In genomic region chr14:39113685-39114072, GRCh38 we compare ENCODE assay signal across 8 cellular contexts. TPM values are rescaled to one million over a fixed set of nuclear protein-coding genes. Genes with fewer than 3 reads are reported as not detected.
A peak's percentile ranks its signal among the peaks of the same experiment; 100 is the strongest.
DNase-seq lines count a peak whose midpoint lies in the region; ATAC-seq, FAIRE-seq and TF ChIP-seq lines count a peak whose summit lies in the region.

No MANE protein-coding gene starts in this region.

- TF ChIP-seq POLR2A in K562 (conservative IDR thresholded peaks at IDR 0.05) (no peak), uterus (IDR thresholded peaks at IDR 0.05) (no peak)

- H3K9me1 ChIP-seq in K562 (ENCODE audit: control insufficient read depth, insufficient read depth, low read length), result no peaks in the 10 kb centered on the region

- peak overlapping the region; percentile 97 for H3K4me3 Mint-ChIP-seq in memory B cell

- H2AFZ ChIP-seq in K562 (ENCODE audit: low read depth, low read length), result peak overlapping the region; percentile 96

- POLR2A ChIA-PET in K562 (lab: Yijun Ruan, JAX), result interaction anchor here (0.7 to 1.3 kb wide), 5 partner anchors 39 to 153 kb away, joined by 3 to 4 read pairs (median 3); no protein-coding TSS in a partner anchor

- peak overlapping the region; percentile 93 for H3K27ac Mint-ChIP-seq in memory B cell

- peak overlapping the region in 1 of 2 experiments; percentile 81; a peak in 2 of 4 replicates for H3K9ac ChIP-seq in K562 (ENCODE audit: insufficient read depth in 1 of 2, low read depth in 2 of 2, low read length in 2 of 2)

- H3K4me1 Mint-ChIP-seq in memory B cell, result peaks cover 11% of the 10 kb centered on the region

- H3K9me3 ChIP-seq in cardiac muscle cell (ENCODE audit: low read depth) (no peaks in the 10 kb centered on the region), K562 (replicated peaks; ENCODE audit: control insufficient read depth, insufficient read depth, low read depth, low read length) (no peaks in the 10 kb centered on the region), uterus (no peaks in the 10 kb centered on the region)

- H3K27me3 Mint-ChIP-seq in memory B cell, result no peaks in the 10 kb centered on the region

- H3K27me3 ChIP-seq in cardiac muscle cell (no peaks in the 10 kb centered on the region), K562 (ENCODE audit: control insufficient read depth in 2 of 2, insufficient read depth in 2 of 2, low read length in 2 of 2) (no peaks in the 10 kb centered on the region), uterus (no peaks in the 10 kb centered on the region)

- H3K36me3 ChIP-seq in cardiac muscle cell (peaks cover 6% of the 10 kb centered on the region), K562 (ENCODE audit: control insufficient read depth, insufficient read depth, low read length) (peaks cover 19% of the 10 kb centered on the region; the same call in 1 of the 3 replicates), uterus (no peaks in the 10 kb centered on the region)

- DNase-seq in cardiac muscle cell (ENCODE audit: low read depth in 1 of 2, low spot score in 1 of 2) (no peak), Right ventricle myocardium inferior (ENCODE audit: missing footprints) (no peak), K562 (ENCODE audit: extremely low read depth in 1 of 4, low spot score in 3 of 4) (no peak), memory B cell (ENCODE audit: low spot score in 2 of 2) (no peak), uterus (no peak), NCI-H82 (lab: John Stamatoyannopoulos, UW) (no peak), NCI-H524 (lab: John Stamatoyannopoulos, UW) (no peak), NCI-H2081 treated with DMSO at 0.1 percent for 48 hours (lab: John Stamatoyannopoulos, UW) (no peak)

- H3K36me3 Mint-ChIP-seq in memory B cell, result no peaks in the 10 kb centered on the region

- BruUV-seq in K562 (replicated peaks; lab: Mats Ljungman, UMichigan), result TSS peak; percentile 96

- no peaks in the 10 kb centered on the region for H3K9me3 Mint-ChIP-seq in memory B cell

- peaks cover 16% of the 10 kb centered on the region for H3K79me2 ChIP-seq in K562 (ENCODE audit: control insufficient read depth, insufficient read depth, low read length)

- intact Hi-C loops in Right ventricle myocardium inferior (cut with DNase I) (loop anchor here (5.0 kb wide), 3 partner anchors 59 to 254 kb away; partner anchors contain the start of gene TRAPPC6B), K562 (cut with micrococcal nuclease) (loop anchor here (2.0 kb wide), 1 partner anchor 61 kb away; the partner anchor contains the start of gene PNN), uterus (cut with DNase I; ENCODE audit: low total_unique reads) (no loop called here)

- H3K4me3 ChIP-seq in cardiac muscle cell (peak overlapping the region; percentile 75), K562 (peak overlapping the region; percentile 66), uterus (peak overlapping the region; percentile 59 to 76)

- peaks cover 7% of the 10 kb centered on the region for H3K4me1 ChIP-seq in cardiac muscle cell (ENCODE audit: low read depth)
- H3K4me1 ChIP-seq in K562 (replicated peaks in 1 of 2; ENCODE audit: control insufficient read depth in 2 of 2, insufficient read depth in 2 of 2, low read length in 2 of 2), result peaks cover 0 to 4% of the 10 kb centered on the region in 2 experiments; a peak in 2 of 5 replicates
- H3K4me1 ChIP-seq in uterus, result peaks cover 0 to 4% of the 10 kb centered on the region in 2 donors

- no peak for TF ChIP-seq EP300 in K562 (IDR thresholded peaks at IDR 0.05; ENCODE audit: low read length)

- H3K27ac ChIP-seq in cardiac muscle cell, result peak overlapping the region; percentile 55
- H3K27ac ChIP-seq in K562 (ENCODE audit: extremely low read depth, low read depth, low read length), result peak overlapping the region; percentile 76
- H3K27ac ChIP-seq in uterus, result peak overlapping the region; percentile 82 to 90

- CTCF ChIA-PET in K562 (lab: Yijun Ruan, JAX; ENCODE audit: low intra/inter-chr PET ratio), result no interaction called here

- H3K4me2 ChIP-seq in K562 (ENCODE audit: insufficient read depth, low read length), result peak overlapping the region; percentile 77

- TF ChIP-seq CTCF in cardiac muscle cell (IDR thresholded peaks at IDR 0.05; ENCODE audit: low read depth, low read length), result no peak
- no peak for TF ChIP-seq CTCF in K562 (IDR thresholded peaks at IDR 0.05 in 2 of 3, conservative IDR thresholded peaks at IDR 0.05 in 1 of 3; ENCODE audit: insufficient read depth in 2 of 3, low read depth in 1 of 3, low read length in 3 of 3)
- TF ChIP-seq CTCF in uterus (IDR thresholded peaks at IDR 0.05), result no peak

- ATAC-seq in Right ventricle myocardium inferior, result no peak
- no peak for ATAC-seq in K562
- no peak for ATAC-seq in memory B cell (ENCODE audit: low read depth)

- 28% methylated on average over 3 of the region's 3 CpGs for WGBS in K562 (ENCODE audit: insufficient coverage, low coverage, missing lambda C conversion rate)

- in situ Hi-C loops in K562 (cut with MboI), result loop anchor here (10.0 kb wide), 1 partner anchor 251 kb away; no protein-coding TSS in a partner anchor

- no peak for FAIRE-seq in K562 (lab: Jason Lieb, UNC)

- no peak for TF ChIP-seq RAD21 in K562 (CRISPR knock-in tag; conservative IDR thresholded peaks at IDR 0.05 in 1 of 2, IDR thresholded peaks at IDR 0.05 in 1 of 2)

- H4K20me1 ChIP-seq in K562 (replicated peaks; ENCODE audit: control insufficient read depth, insufficient read depth, low read length), result no peaks in the 10 kb centered on the region

RNA-seq across cellular contexts. Expression of gene GEMIN2, which starts 0.4 kb away (rescaled TPM):
- total RNA-seq in cardiac muscle cell (26.0 and 34.4 TPM in 2 replicates), Right ventricle myocardium inferior (7.0 TPM), K562 (2014; rRNA removed) (43.0 and 64.0 TPM in 2 replicates), K562 (2014; rRNA removed; fragmentation: Illumina TruSeq; extraction: Trizol) (31.3 and 35.3 TPM in 2 replicates), K562 (2015; rRNA removed; fragmentation: Illumina TruSeq; extraction: Trizol) (32.0 and 33.1 TPM in 2 replicates), K562 (2021) (23.0 and 28.2 TPM in 2 replicates), uterus (10 to 100 TPM; 11.3 to 53.2 (median 28.2) TPM)
- polyA plus RNA-seq in cardiac muscle cell (27.0 and 32.4 TPM in 2 replicates), K562 (2011; rRNA removed) (36.5 and 45.4 TPM in 2 replicates), K562 (2014; fragmentation: Illumina TruSeq; extraction: Trizol) (37.8 and 45.5 TPM in 2 replicates), K562 (2014; fragmentation: Nextera tagmentation; extraction: Ambion mirVana) (10 to 100 TPM; 54.5 to 60.8 TPM), K562 (2014; rRNA removed) (51.4 and 87.6 TPM in 2 replicates)
- 17.5 and 21.8 TPM in 2 replicates for total RNA-seq in K562 (2011; cell fraction: chromatin; rRNA removed; ENCODE audit: low replicate concordance)
- total RNA-seq in K562 (2011; cell fraction: nucleolus; rRNA removed), result 12.4 and 15.2 TPM in 2 replicates
- total RNA-seq in K562 (2011; cell fraction: nucleoplasm; rRNA removed), result 23.8 and 24.3 TPM in 2 replicates
- polyA plus RNA-seq in K562 (2011; cell fraction: cytosol; rRNA removed), result 17.2 and 27.9 TPM in 2 replicates
- polyA plus RNA-seq in K562 (2011; cell fraction: nucleus; rRNA removed), result 12.1 and 16.3 TPM in 2 replicates
- 13.5 and 23.1 TPM in 2 replicates for polyA plus RNA-seq in K562 (2012)
- polyA minus RNA-seq in K562 (2011; rRNA and poly(A)+ RNA removed), result 24.7 and 33.0 TPM in 2 replicates
- polyA minus RNA-seq in K562 (2011; cell fraction: cytosol; rRNA and poly(A)+ RNA removed), result 5.7 and 10.6 TPM in 2 replicates
- 14.3 and 15.0 TPM in 2 replicates for polyA minus RNA-seq in K562 (2011; cell fraction: nucleus; rRNA and poly(A)+ RNA removed)

RNA-seq across cellular contexts. Expression of gene SEC23A, which starts 10.6 kb away (rescaled TPM):
- total RNA-seq in cardiac muscle cell (115 and 131 TPM in 2 replicates), Right ventricle myocardium inferior (86.0 TPM), K562 (2014; rRNA removed) (14.5 and 18.2 TPM in 2 replicates), K562 (2014; rRNA removed; fragmentation: Illumina TruSeq; extraction: Trizol) (21.9 and 22.9 TPM in 2 replicates), K562 (2015; rRNA removed; fragmentation: Illumina TruSeq; extraction: Trizol) (21.6 and 27.6 TPM in 2 replicates), K562 (2021) (16.4 and 19.6 TPM in 2 replicates), uterus (100 to 1,000 TPM; 133 to 322 (median 231) TPM)
- polyA plus RNA-seq in cardiac muscle cell (74.1 and 92.0 TPM in 2 replicates), K562 (2011; rRNA removed) (43.9 and 47.0 TPM in 2 replicates), K562 (2014; fragmentation: Illumina TruSeq; extraction: Trizol) (12.8 and 14.1 TPM in 2 replicates), K562 (2014; fragmentation: Nextera tagmentation; extraction: Ambion mirVana) (1 to 10 TPM; 5.5 to 6.4 TPM), K562 (2014; rRNA removed) (8.8 and 8.9 TPM in 2 replicates)
- total RNA-seq in K562 (2011; cell fraction: chromatin; rRNA removed; ENCODE audit: low replicate concordance), result 69.9 and 111 TPM in 2 replicates
- 28.9 and 35.0 TPM in 2 replicates for total RNA-seq in K562 (2011; cell fraction: nucleolus; rRNA removed)
- total RNA-seq in K562 (2011; cell fraction: nucleoplasm; rRNA removed), result 55.6 and 66.9 TPM in 2 replicates
- 14.3 and 30.4 TPM in 2 replicates for polyA plus RNA-seq in K562 (2011; cell fraction: cytosol; rRNA removed)
- 17.2 and 29.6 TPM in 2 replicates for polyA plus RNA-seq in K562 (2011; cell fraction: nucleus; rRNA removed)
- polyA plus RNA-seq in K562 (2012), result 15.5 and 16.1 TPM in 2 replicates
- polyA minus RNA-seq in K562 (2011; rRNA and poly(A)+ RNA removed), result 88.7 and 119 TPM in 2 replicates
- 33.6 and 40.3 TPM in 2 replicates for polyA minus RNA-seq in K562 (2011; cell fraction: cytosol; rRNA and poly(A)+ RNA removed)
- 22.8 and 62.6 TPM in 2 replicates for polyA minus RNA-seq in K562 (2011; cell fraction: nucleus; rRNA and poly(A)+ RNA removed)

RNA-seq across cellular contexts. Expression of gene TRAPPC6B, which starts 56.5 kb away (rescaled TPM):
- total RNA-seq in cardiac muscle cell (47.4 and 54.2 TPM in 2 replicates), Right ventricle myocardium inferior (23.6 TPM), K562 (2014; rRNA removed) (16.8 and 18.2 TPM in 2 replicates), K562 (2014; rRNA removed; fragmentation: Illumina TruSeq; extraction: Trizol) (17.4 and 21.3 TPM in 2 replicates), K562 (2015; rRNA removed; fragmentation: Illumina TruSeq; extraction: Trizol) (15.2 and 16.3 TPM in 2 replicates), K562 (2021) (22.1 and 22.5 TPM in 2 replicates), uterus (10 to 100 TPM; 25.3 to 59.0 (median 27.9) TPM)
- polyA plus RNA-seq in cardiac muscle cell (22.8 and 23.4 TPM in 2 replicates), K562 (2011; rRNA removed) (20.4 and 23.8 TPM in 2 replicates), K562 (2014; fragmentation: Illumina TruSeq; extraction: Trizol) (18.5 and 24.5 TPM in 2 replicates), K562 (2014; fragmentation: Nextera tagmentation; extraction: Ambion mirVana) (1 to 10 TPM; 3.8 to 6.4 TPM), K562 (2014; rRNA removed) (20.3 and 23.1 TPM in 2 replicates)
- total RNA-seq in K562 (2011; cell fraction: chromatin; rRNA removed; ENCODE audit: low replicate concordance), result 21.2 and 33.4 TPM in 2 replicates
- total RNA-seq in K562 (2011; cell fraction: nucleolus; rRNA removed), result 7.7 and 9.7 TPM in 2 replicates
- total RNA-seq in K562 (2011; cell fraction: nucleoplasm; rRNA removed), result 18.5 and 35.6 TPM in 2 replicates
- polyA plus RNA-seq in K562 (2011; cell fraction: cytosol; rRNA removed), result 3.6 and 10.8 TPM in 2 replicates
- 19.0 and 19.7 TPM in 2 replicates for polyA plus RNA-seq in K562 (2011; cell fraction: nucleus; rRNA removed)
- polyA plus RNA-seq in K562 (2012), result 16.4 and 20.5 TPM in 2 replicates
- polyA minus RNA-seq in K562 (2011; rRNA and poly(A)+ RNA removed), result 23.6 and 23.8 TPM in 2 replicates
- 9.6 and 11.4 TPM in 2 replicates for polyA minus RNA-seq in K562 (2011; cell fraction: cytosol; rRNA and poly(A)+ RNA removed)
- 7.9 and 16.4 TPM in 2 replicates for polyA minus RNA-seq in K562 (2011; cell fraction: nucleus; rRNA and poly(A)+ RNA removed)
